Comparison of ENCODE assay signal across 9 cellular contexts in genomic region chr3:131033480-131034080, GRCh38. TPM values are rescaled to one million over a fixed set of nuclear protein-coding genes. Genes with fewer than 3 reads are reported as not detected.
A peak's percentile ranks its signal among the peaks of the same experiment; 100 is the strongest.
DNase-seq lines count a peak whose midpoint lies in the region; ATAC-seq, FAIRE-seq and TF ChIP-seq lines count a peak whose summit lies in the region.
"Had no signal": no experiment of that assay in that cellular context is flagged by ENCODE, and none has a peak within 500 bp of the region (broad histone marks: within the 10 kb centered on the region; RNA-seq: fewer than 3 reads in every experiment).

No MANE protein-coding gene starts in this region.

- H3K4me3 ChIP-seq in ascending aorta, result no peak overlapping the region
- H3K4me3 ChIP-seq: BLaER1 treated with 17β-estradiol and CSF1 and Interleukin-3, amounts not matched to agents 10 nM and 100 nM had no signal

- FAIRE-seq in H54 (lab: Jason Lieb, UNC), result peak; percentile 64

- ATAC-seq in GM18861 (IDR thresholded peaks at IDR 0.05; ENCODE audit: unreplicated experiment), result no peak

- no peaks in the 10 kb centered on the region for H3K27me3 ChIP-seq in ascending aorta
- H3K27me3 ChIP-seq: BLaER1 treated with 17β-estradiol and CSF1 and Interleukin-3, amounts not matched to agents 10 nM and 100 nM had no signal

- DNase-seq in NCI-H2107 treated with DMSO at 0.1 percent for 48 hours (lab: John Stamatoyannopoulos, UW; ENCODE audit: unreplicated experiment) (peak; percentile 21), NCI-H2107 (lab: John Stamatoyannopoulos, UW) (no peak), H54 (ENCODE audit: insufficient read length, low spot score) (no peak), NCI-H2171 (lab: John Stamatoyannopoulos, UW) (peak; percentile 18), ascending aorta (ENCODE audit: low spot score in 2 of 2) (no peak), kidney tubule cell (ENCODE audit: low spot score) (peak; percentile 55), HK-2 (ENCODE audit: unreplicated experiment) (no peak)

- intact Hi-C loops in ascending aorta (cut with DNase I), result no loop called here

- H3K9me3 ChIP-seq in ascending aorta, result no peaks in the 10 kb centered on the region
- H3K9me3 ChIP-seq: BLaER1 treated with 17β-estradiol and CSF1 and Interleukin-3, amounts not matched to agents 10 nM and 100 nM had no signal

- TF ChIP-seq CTCF in ascending aorta (IDR thresholded peaks at IDR 0.05), result peak; percentile 26 to 47 (median 39)

- H3K36me3 ChIP-seq in ascending aorta, result no peaks in the 10 kb centered on the region
- H3K36me3 ChIP-seq: BLaER1 treated with 17β-estradiol and CSF1 and Interleukin-3, amounts not matched to agents 10 nM and 100 nM had no signal

- no peak for TF ChIP-seq POLR2A in H54 (IDR thresholded peaks at IDR 0.05; ENCODE audit: low read depth, low read length)

- H3K4me1 ChIP-seq in ascending aorta, result peaks cover 0 to 6% of the 10 kb centered on the region in 2 donors
- H3K4me1 ChIP-seq: BLaER1 treated with 17β-estradiol and CSF1 and Interleukin-3, amounts not matched to agents 10 nM and 100 nM had no signal

- no peak overlapping the region for H3K27ac ChIP-seq in ascending aorta
- H3K27ac ChIP-seq: BLaER1 treated with 17β-estradiol and CSF1 and Interleukin-3, amounts not matched to agents 10 nM and 100 nM had no signal

RNA-seq across cellular contexts. Expression of gene NEK11, which starts 6.9 kb away (rescaled TPM):
- 4.0 TPM for total RNA-seq in ascending aorta

RNA-seq across cellular contexts. Expression of gene ASTE1, which starts 7.0 kb away (rescaled TPM):
- total RNA-seq in ascending aorta, result 14.0 TPM

Comparison
In these comparisons a context has a peak if more than half of its experiments do, and no peak if none do; other contexts are left out.
1. DNase-seq: peak in NCI-H2107 treated with DMSO at 0.1 percent for 48 hours (single experiment), NCI-H2171 (single experiment) and kidney tubule cell (single experiment); none in NCI-H2107 (single experiment), H54 (single experiment), ascending aorta (0 of 2) and HK-2 (single experiment).